Comparison of ENCODE assay signal across 24 cellular contexts in the genomic region with DNA sequence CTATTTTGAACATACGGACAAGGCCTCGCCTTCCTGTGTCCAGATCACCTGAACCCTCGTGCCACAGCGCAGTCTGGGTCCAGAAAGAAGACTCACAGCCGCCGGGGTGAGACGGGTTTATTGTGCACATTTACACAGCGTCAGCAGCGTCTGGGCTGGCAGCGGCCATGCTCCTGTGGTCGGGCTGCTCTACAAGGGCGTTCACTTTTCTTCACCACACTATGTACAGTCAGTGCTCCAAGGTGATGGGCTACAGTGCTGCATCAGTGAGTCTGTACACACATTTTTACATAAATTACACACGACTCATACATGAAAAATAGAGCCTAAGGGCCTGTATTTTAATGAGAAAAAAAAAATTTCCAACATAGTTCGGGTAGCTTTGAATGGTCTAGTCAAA. TPM values are rescaled to one million over a fixed set of nuclear protein-coding genes. Genes with fewer than 3 reads are reported as not detected.
A peak's percentile ranks its signal among the peaks of the same experiment; 100 is the strongest.
DNase-seq lines count a peak whose midpoint lies in the region; ATAC-seq and TF ChIP-seq lines count a peak whose summit lies in the region.
"Had no signal": no experiment of that assay in that cellular context is flagged by ENCODE, and none has a peak within 500 bp of the region (broad histone marks: within the 10 kb centered on the region; RNA-seq: fewer than 3 reads in every experiment).

No MANE protein-coding gene starts in this region.

- ATAC-seq in GM23338 (no peak), GM21528 (IDR thresholded peaks at IDR 0.05; ENCODE audit: low FRiP score, unreplicated experiment) (no peak), GM18519 (IDR thresholded peaks at IDR 0.05; ENCODE audit: low FRiP score, unreplicated experiment) (no peak), GM19035 (IDR thresholded peaks at IDR 0.05; ENCODE audit: unreplicated experiment) (no peak)
- ATAC-seq: A549; activated naive CD8-positive, alpha-beta T cell treated with anti-CD3 and anti-CD28 coated beads, Interleukin-2, amount 50 U/mL, for 24 hours had no signal

- no peak overlapping the region for H3K4me2 ChIP-seq in GM23338
- H3K4me2 ChIP-seq: A549 had no signal

- no peaks in the 10 kb centered on the region for H3K27me3 Mint-ChIP-seq in chondrocyte (ENCODE audit: low read depth)
- H3K27me3 Mint-ChIP-seq in mesothelial cell of epicardium (ENCODE audit: low read depth): no peaks in the 10 kb centered on the region
- H3K27me3 Mint-ChIP-seq in GM23338 (ENCODE audit: insufficient read depth, low read depth, poor library complexity): peaks cover 10% of the 10 kb centered on the region
- H3K27me3 Mint-ChIP-seq: activated naive CD8-positive, alpha-beta T cell treated with anti-CD3 and anti-CD28 coated beads, Interleukin-2, amount 50 U/mL, for 24 hours had no signal

- H3K4me1 Mint-ChIP-seq in chondrocyte (ENCODE audit: low read depth) (peaks cover 7% of the 10 kb centered on the region), mesothelial cell of epicardium (peaks cover 28% of the 10 kb centered on the region), GM23338 (peaks cover 1% of the 10 kb centered on the region; the same call in 1 of the 3 replicates)
- H3K4me1 Mint-ChIP-seq: activated naive CD8-positive, alpha-beta T cell treated with anti-CD3 and anti-CD28 coated beads, Interleukin-2, amount 50 U/mL, for 24 hours had no signal

- H3K9me3 Mint-ChIP-seq in chondrocyte (ENCODE audit: low read depth) (no peaks in the 10 kb centered on the region), mesothelial cell of epicardium (no peaks in the 10 kb centered on the region), GM23338 (no peaks in the 10 kb centered on the region)
- H3K9me3 Mint-ChIP-seq: activated naive CD8-positive, alpha-beta T cell treated with anti-CD3 and anti-CD28 coated beads, Interleukin-2, amount 50 U/mL, for 24 hours had no signal

- H3K36me3 ChIP-seq in GM23338 (ENCODE audit: insufficient read depth): no peaks in the 10 kb centered on the region

- no peaks in the 10 kb centered on the region for H3F3A ChIP-seq in GM23338 (replicated peaks; ENCODE audit: low read depth)

- no peaks in the 10 kb centered on the region for H3K9me2 ChIP-seq in GM23338 (ENCODE audit: insufficient read depth)

- no peak overlapping the region for H3K27ac Mint-ChIP-seq in chondrocyte (ENCODE audit: unreplicated experiment)
- H3K27ac Mint-ChIP-seq in mesothelial cell of epicardium: peak overlapping the region; percentile 64
- no peak overlapping the region for H3K27ac Mint-ChIP-seq in GM23338
- H3K27ac Mint-ChIP-seq: activated naive CD8-positive, alpha-beta T cell treated with anti-CD3 and anti-CD28 coated beads, Interleukin-2, amount 50 U/mL, for 24 hours had no signal

- TF ChIP-seq CTCF in 22Rv1 (IDR thresholded peaks at IDR 0.05) (no peak), chondrocyte (IDR thresholded peaks at IDR 0.05) (no peak), mesothelial cell of epicardium (IDR thresholded peaks at IDR 0.05; ENCODE audit: unreplicated experiment) (no peak), GM23338 (conservative IDR thresholded peaks at IDR 0.05; ENCODE audit: low read depth in 2 of 2) (no peak)

- H4K20me1 ChIP-seq in GM23338 (replicated peaks; ENCODE audit: insufficient read depth): no peaks in the 10 kb centered on the region; the same call in 1 of the 2 replicates

- H3K4me3 ChIP-seq in GM23338: no peak overlapping the region
- H3K4me3 ChIP-seq: A549, dorsolateral prefrontal cortex, Peyer's patch, stomach, transverse colon had no signal

- H3K27ac ChIP-seq in 22Rv1 (peak overlapping the region; percentile 78), GM23338 (ENCODE audit: low read depth) (no peak overlapping the region)
- H3K27ac ChIP-seq: A549, Peyer's patch, transverse colon had no signal

- no peaks in the 10 kb centered on the region for H3K27me3 ChIP-seq in GM23338 (ENCODE audit: insufficient read depth)
- H3K27me3 ChIP-seq: BE2C, dorsolateral prefrontal cortex, Peyer's patch, stomach, transverse colon had no signal

- DNase-seq in NCI-H526 (lab: John Stamatoyannopoulos, UW) (peak; percentile 89 to 92), chondrocyte (ENCODE audit: low spot score) (peak; percentile 68), mesothelial cell of epicardium (ENCODE audit: low spot score in 2 of 2, unreplicated experiment in 2 of 2) (no peak), GM23338 (ENCODE audit: low spot score) (no peak)
- DNase-seq: activated CD4-positive, alpha-beta T cell treated with anti-CD3 and anti-CD28 coated beads, Interleukin-2, amount 50 U/mL, for 4 hours; activated effector memory CD4-positive, alpha-beta T cell treated with Interleukin-2 at 50 U/mL for 16 hours; activated naive CD8-positive, alpha-beta T cell treated with anti-CD3 and anti-CD28 coated beads, Interleukin-2, amount 50 U/mL, for 24 hours; BE2C; caudate nucleus; MM.1S; NCI-H1436; NCI-H2107; NCI-H510A; NK-92 treated with Interleukin-12 subunit alpha and Interleukin-12 subunit beta, amount 100 ng/mL, for 24 hours; nucleus accumbens; stomach; transverse colon had no signal

- H3K79me2 ChIP-seq in GM23338 (replicated peaks; ENCODE audit: insufficient read depth): no peaks in the 10 kb centered on the region

- no peak overlapping the region for H2AFZ ChIP-seq in GM23338

- H3K4me3 Mint-ChIP-seq in chondrocyte (ENCODE audit: unreplicated experiment) (no peak overlapping the region), mesothelial cell of epicardium (no peak overlapping the region), GM23338 (no peak overlapping the region)
- H3K4me3 Mint-ChIP-seq: activated naive CD8-positive, alpha-beta T cell treated with anti-CD3 and anti-CD28 coated beads, Interleukin-2, amount 50 U/mL, for 24 hours had no signal

- H3K36me3 Mint-ChIP-seq in chondrocyte (ENCODE audit: low read depth): peaks cover 20% of the 10 kb centered on the region
- peaks cover 23% of the 10 kb centered on the region for H3K36me3 Mint-ChIP-seq in mesothelial cell of epicardium
- peaks cover 22% of the 10 kb centered on the region for H3K36me3 Mint-ChIP-seq in GM23338 (ENCODE audit: low read depth)

- no peaks in the 10 kb centered on the region for H3K4me1 ChIP-seq in GM23338 (ENCODE audit: insufficient read depth)
- H3K4me1 ChIP-seq: A549, Peyer's patch had no signal

RNA-seq across cellular contexts. Expression of gene ZFYVE21, which starts 18.0 kb away (rescaled TPM):
- total RNA-seq in chondrocyte: 68.6 to 84.3 TPM (median 68.6 TPM) in 3 replicates
- total RNA-seq in mesothelial cell of epicardium: 32.9 to 40.2 TPM (median 37.3 TPM) in 3 replicates
- total RNA-seq in GM23338 (2014; rRNA removed; shearing (Covaris generic)): 89.6 and 116 TPM in 2 replicates
- 79.4 and 88.0 TPM in 2 replicates for polyA plus RNA-seq in GM23338 (2016; fragmentation: Nextera tagmentation; extraction: Ambion mirVana)

RNA-seq across cellular contexts. Expression of gene XRCC3, which starts 18.4 kb away (rescaled TPM):
- 3.4 to 9.9 TPM (median 6.6 TPM) in 3 replicates for total RNA-seq in chondrocyte
- 17.0 to 19.7 TPM (median 19.2 TPM) in 3 replicates for total RNA-seq in mesothelial cell of epicardium
- total RNA-seq in GM23338 (2014; rRNA removed; shearing (Covaris generic)): 52.2 and 72.9 TPM in 2 replicates
- 16.6 and 20.4 TPM in 2 replicates for polyA plus RNA-seq in GM23338 (2016; fragmentation: Nextera tagmentation; extraction: Ambion mirVana)

Comparison
In these comparisons a context has a peak if more than half of its experiments do, and no peak if none do; other contexts are left out.
1. DNase-seq: peak in NCI-H526 (2 of 2) and chondrocyte (single experiment); none in mesothelial cell of epicardium (0 of 2) and GM23338 (single experiment).